Comparison of ENCODE assay signal across 28 cellular contexts in genomic region chr11:1397862-1398505, GRCh38.
"Had no signal": no experiment of that assay in that cellular context is flagged by ENCODE, and none has a peak within 500 bp of the region (broad histone marks: within the 10 kb centered on the region; RNA-seq: fewer than 3 reads in every experiment).

No MANE protein-coding gene starts in this region.

- H3K4me1 ChIP-seq: gastroesophageal sphincter, suprapubic skin, transverse colon had no signal

- ATAC-seq: left lobe of liver; mucosa of descending colon; natural killer cell treated with Interleukin-12 subunit alpha and Interleukin-12 subunit beta and Interleukin-15 and Interleukin-18, amount 100 ng/mL, for 72 hours; SK-N-SH treated with all-trans-retinoic acid at 6 μM for 48 hours; stimulated activated memory B cell treated with anti-CD40 and anti-IgM and Interleukin-4, amounts not matched to agents 10 μg/mL and 1 μg/mL and 100 μg/mL, for 72 hours had no signal

- H3K9me3 Mint-ChIP-seq: activated CD4-positive, alpha-beta memory T cell treated with anti-CD3 and anti-CD28 coated beads for 36 hours; activated CD4-positive, alpha-beta T cell treated with anti-CD3 and anti-CD28 coated beads, Interleukin-2, amount 10 ng/mL, durations not matched to agents 24 days and 14 days; activated naive CD4-positive, alpha-beta T cell treated with anti-CD3 and anti-CD28 coated beads, Interleukin-2, amount 10 ng/mL, durations not matched to agents 7 days and 5 days; activated naive CD8-positive, alpha-beta T cell treated with anti-CD3 and anti-CD28 coated beads, Interleukin-2, amount 10 ng/mL, durations not matched to agents 7 days and 5 days; activated T-helper 1 cell treated with anti-CD3 and anti-CD28 coated beads, Interleukin-12 subunit alpha, Interleukin-12 subunit beta, Interleukin-2, Interleukin-4 antibody, amounts not matched to agents 30 ng/mL and 10 ng/mL and 1 ng/mL, durations not matched to agents 14 hours and 24 hours and 36 hours; natural killer cell treated with Interleukin-12 subunit alpha and Interleukin-12 subunit beta and Interleukin-15 and Interleukin-18, amount 100 ng/mL, for 72 hours; stimulated activated memory B cell treated with anti-CD40 and anti-IgM and Interleukin-4, amounts not matched to agents 10 μg/mL and 1 μg/mL and 100 μg/mL, for 72 hours had no signal

- H3K9me3 ChIP-seq: gastroesophageal sphincter, mucosa of descending colon, stomach, suprapubic skin, transverse colon had no signal

- H3K4me3 ChIP-seq: gastroesophageal sphincter, lung, mucosa of descending colon, smooth muscle cell, stomach, suprapubic skin, transverse colon had no signal

- H3K27ac Mint-ChIP-seq: activated CD4-positive, alpha-beta memory T cell treated with anti-CD3 and anti-CD28 coated beads for 36 hours; activated CD4-positive, alpha-beta T cell treated with anti-CD3 and anti-CD28 coated beads, Interleukin-2, amount 10 ng/mL, durations not matched to agents 24 days and 14 days; activated naive CD4-positive, alpha-beta T cell treated with anti-CD3 and anti-CD28 coated beads, Interleukin-2, amount 10 ng/mL, durations not matched to agents 7 days and 5 days; activated naive CD8-positive, alpha-beta T cell treated with anti-CD3 and anti-CD28 coated beads, Interleukin-2, amount 10 ng/mL, durations not matched to agents 7 days and 5 days; activated T-helper 1 cell treated with anti-CD3 and anti-CD28 coated beads, Interleukin-12 subunit alpha, Interleukin-12 subunit beta, Interleukin-2, Interleukin-4 antibody, amounts not matched to agents 30 ng/mL and 10 ng/mL and 1 ng/mL, durations not matched to agents 14 hours and 24 hours and 36 hours; natural killer cell treated with Interleukin-12 subunit alpha and Interleukin-12 subunit beta and Interleukin-15 and Interleukin-18, amount 100 ng/mL, for 72 hours; stimulated activated memory B cell treated with anti-CD40 and anti-IgM and Interleukin-4, amounts not matched to agents 10 μg/mL and 1 μg/mL and 100 μg/mL, for 72 hours had no signal

- H3K27me3 Mint-ChIP-seq: activated naive CD8-positive, alpha-beta T cell treated with anti-CD3 and anti-CD28 coated beads, Interleukin-2, amount 10 ng/mL, durations not matched to agents 7 days and 5 days had no signal

- H3K4me1 Mint-ChIP-seq: activated CD4-positive, alpha-beta T cell treated with anti-CD3 and anti-CD28 coated beads, Interleukin-2, amount 10 ng/mL, durations not matched to agents 24 days and 14 days; activated naive CD4-positive, alpha-beta T cell treated with anti-CD3 and anti-CD28 coated beads, Interleukin-2, amount 10 ng/mL, durations not matched to agents 7 days and 5 days; activated naive CD8-positive, alpha-beta T cell treated with anti-CD3 and anti-CD28 coated beads, Interleukin-2, amount 10 ng/mL, durations not matched to agents 7 days and 5 days; stimulated activated memory B cell treated with anti-CD40 and anti-IgM and Interleukin-4, amounts not matched to agents 10 μg/mL and 1 μg/mL and 100 μg/mL, for 72 hours had no signal

- H3K27ac ChIP-seq: brain microvascular endothelial cell, stomach, suprapubic skin, transverse colon had no signal

- H3K36me3 Mint-ChIP-seq: activated CD4-positive, alpha-beta memory T cell treated with anti-CD3 and anti-CD28 coated beads for 36 hours; activated naive CD4-positive, alpha-beta T cell treated with anti-CD3 and anti-CD28 coated beads, Interleukin-2, amount 10 ng/mL, durations not matched to agents 7 days and 5 days; activated naive CD8-positive, alpha-beta T cell treated with anti-CD3 and anti-CD28 coated beads, Interleukin-2, amount 10 ng/mL, durations not matched to agents 7 days and 5 days; natural killer cell treated with Interleukin-12 subunit alpha and Interleukin-12 subunit beta and Interleukin-15 and Interleukin-18, amount 100 ng/mL, for 72 hours; stimulated activated memory B cell treated with anti-CD40 and anti-IgM and Interleukin-4, amounts not matched to agents 10 μg/mL and 1 μg/mL and 100 μg/mL, for 72 hours had no signal

- H3K4me3 Mint-ChIP-seq: activated CD4-positive, alpha-beta memory T cell treated with anti-CD3 and anti-CD28 coated beads for 36 hours; activated CD4-positive, alpha-beta T cell treated with anti-CD3 and anti-CD28 coated beads, Interleukin-2, amount 10 ng/mL, durations not matched to agents 24 days and 14 days; activated naive CD4-positive, alpha-beta T cell treated with anti-CD3 and anti-CD28 coated beads, Interleukin-2, amount 10 ng/mL, durations not matched to agents 7 days and 5 days; activated naive CD8-positive, alpha-beta T cell treated with anti-CD3 and anti-CD28 coated beads, Interleukin-2, amount 10 ng/mL, durations not matched to agents 7 days and 5 days; activated T-helper 1 cell treated with anti-CD3 and anti-CD28 coated beads, Interleukin-12 subunit alpha, Interleukin-12 subunit beta, Interleukin-2, Interleukin-4 antibody, amounts not matched to agents 30 ng/mL and 10 ng/mL and 1 ng/mL, durations not matched to agents 14 hours and 24 hours and 36 hours; natural killer cell treated with Interleukin-12 subunit alpha and Interleukin-12 subunit beta and Interleukin-15 and Interleukin-18, amount 100 ng/mL, for 72 hours; stimulated activated memory B cell treated with anti-CD40 and anti-IgM and Interleukin-4, amounts not matched to agents 10 μg/mL and 1 μg/mL and 100 μg/mL, for 72 hours had no signal

- H3K36me3 ChIP-seq: brain microvascular endothelial cell, gastroesophageal sphincter, stomach, suprapubic skin, transverse colon had no signal

- DNase-seq: activated CD4-positive, alpha-beta memory T cell treated with anti-CD3 and anti-CD28 coated beads for 36 hours; activated CD4-positive, alpha-beta T cell treated with anti-CD3 and anti-CD28 coated beads, Interleukin-2, amount 10 ng/mL, durations not matched to agents 24 days and 14 days; activated CD4-positive, CD25-positive, alpha-beta regulatory T cell treated with anti-CD3 and anti-CD28 coated beads, Interleukin-2, amount 50 U/mL, for 72 hours; activated CD8-positive, alpha-beta memory T cell treated with anti-CD3 and anti-CD28 coated beads, Interleukin-2, amount 50 U/mL, for 4 hours; activated gamma-delta T cell; activated naive CD4-positive, alpha-beta T cell treated with anti-CD3 and anti-CD28 coated beads, Interleukin-2, amount 10 ng/mL, durations not matched to agents 7 days and 5 days; activated naive CD8-positive, alpha-beta T cell treated with anti-CD3 and anti-CD28 coated beads, Interleukin-2, amount 10 ng/mL, durations not matched to agents 7 days and 5 days; activated T-cell treated with anti-CD3 and anti-CD28 coated beads, Interleukin-2, amount 50 U/mL, for 1 hour; brain microvascular endothelial cell; central memory CD4-positive, alpha-beta T cell; dermis blood vessel endothelial cell; effector CD8-positive, alpha-beta T cell; mucosa of descending colon; stimulated activated CD4-positive, alpha-beta T cell treated with anti-CD3 and anti-CD28 coated beads, Interleukin-1b, Interleukin-23, amount 100 ng/mL, for 48 hours; stimulated activated CD4-positive, alpha-beta T cell treated with anti-CD3 and anti-CD28 coated beads, Interleukin-4, amount 100 ng/mL, for 4 hours; stimulated activated CD8-positive, alpha-beta memory T cell treated with anti-CD3 and anti-CD28 coated beads, Interleukin-4, amount 100 ng/mL, for 48 hours; stomach; T-helper 2 cell; transverse colon had no signal
